Comparison of ENCODE assay signal across 9 cellular contexts in genomic region chr1:63537940-63538339, GRCh38. TPM values are rescaled to one million over a fixed set of nuclear protein-coding genes. Genes with fewer than 3 reads are reported as not detected.
DNase-seq lines count a peak whose midpoint lies in the region; TF ChIP-seq lines count a peak whose summit lies in the region.
"Had no signal": no experiment of that assay in that cellular context is flagged by ENCODE, and none has a peak within 500 bp of the region (broad histone marks: within the 10 kb centered on the region; RNA-seq: fewer than 3 reads in every experiment).

No MANE protein-coding gene starts in this region.

- H3K79me2 ChIP-seq in mammary epithelial cell (ENCODE audit: insufficient read depth, low read length) = no peaks in the 10 kb centered on the region

- no peaks in the 10 kb centered on the region for H3K9me3 ChIP-seq in mammary epithelial cell (replicated peaks; ENCODE audit: insufficient read depth, low read length)

- POLR2A ChIA-PET in activated CD4-positive, alpha-beta memory T cell treated with anti-CD3 and anti-CD28 coated beads, Interleukin-2, amount 10 ng/mL, durations not matched to agents 7 days and 5 days (lab: Charles Lee) = no interaction called here

- no peaks in the 10 kb centered on the region for H3K27me3 ChIP-seq in mammary epithelial cell (ENCODE audit: insufficient read depth, low read length)

- H3K36me3 ChIP-seq in mammary epithelial cell (ENCODE audit: insufficient read depth, low read length) = peaks cover 2% of the 10 kb centered on the region

- no peak overlapping the region for H3K4me3 Mint-ChIP-seq in nephron progenitor cell
- no peak overlapping the region for H3K4me3 Mint-ChIP-seq in activated CD4-positive, alpha-beta memory T cell treated with anti-CD3 and anti-CD28 coated beads, Interleukin-2, amount 10 ng/mL, durations not matched to agents 7 days and 5 days

- no peaks in the 10 kb centered on the region for H3K4me1 ChIP-seq in mammary epithelial cell (ENCODE audit: insufficient read depth, low read length)

- H3K9me3 Mint-ChIP-seq in nephron progenitor cell = peaks cover 4% of the 10 kb centered on the region
- H3K9me3 Mint-ChIP-seq in activated CD4-positive, alpha-beta memory T cell treated with anti-CD3 and anti-CD28 coated beads, Interleukin-2, amount 10 ng/mL, durations not matched to agents 7 days and 5 days = no peaks in the 10 kb centered on the region

- H2AFZ ChIP-seq in mammary epithelial cell (ENCODE audit: low read depth, low read length) = no peak overlapping the region

- no peak overlapping the region for H3K27ac ChIP-seq in mammary epithelial cell (ENCODE audit: insufficient read depth, low read depth, low read length)
- H3K27ac ChIP-seq: coronary artery had no signal

- no peak overlapping the region for H3K4me2 ChIP-seq in mammary epithelial cell (ENCODE audit: insufficient read depth, low read depth, low read length)

- 6% methylated on average over 1 of the region's 1 CpG for WGBS in mammary epithelial cell (ENCODE audit: low coverage, missing lambda C conversion rate)

- H3K4me3 ChIP-seq in LNCaP clone FGC (ENCODE audit: low read depth, low read length) (no peak overlapping the region), mammary epithelial cell (replicated peaks in 1 of 3; ENCODE audit: insufficient read depth in 1 of 3, low read depth in 2 of 3, low read length in 3 of 3) (no peak overlapping the region)
- H3K4me3 ChIP-seq: coronary artery had no signal

- H3K27ac Mint-ChIP-seq in nephron progenitor cell = no peak overlapping the region
- H3K27ac Mint-ChIP-seq in activated CD4-positive, alpha-beta memory T cell treated with anti-CD3 and anti-CD28 coated beads, Interleukin-2, amount 10 ng/mL, durations not matched to agents 7 days and 5 days = no peak overlapping the region

- peak; percentile 44 for TF ChIP-seq CTCF in LNCaP clone FGC (IDR thresholded peaks at IDR 0.05; ENCODE audit: control insufficient read depth, extremely low read depth, insufficient read depth)
- peak; percentile 43 to 49 for TF ChIP-seq CTCF in mammary epithelial cell (conservative IDR thresholded peaks at IDR 0.05 in 1 of 2, IDR thresholded peaks at IDR 0.05 in 1 of 2; ENCODE audit: extremely low read depth in 1 of 2, insufficient read depth in 1 of 2, low read depth in 1 of 2, low read length in 2 of 2)
- peak; percentile 18 for TF ChIP-seq CTCF in nephron progenitor cell (IDR thresholded peaks at IDR 0.05)

- DNase-seq in EH (ENCODE audit: low read depth) = peak; percentile 9
- DNase-seq in LNCaP clone FGC (ENCODE audit: low read depth) = no peak
- DNase-seq in mammary epithelial cell = no peak
- DNase-seq in nephron progenitor cell = no peak
- DNase-seq in Ammon's horn (ENCODE audit: low spot score) = no peak
- DNase-seq in activated CD4-positive, alpha-beta memory T cell treated with anti-CD3 and anti-CD28 coated beads, Interleukin-2, amount 10 ng/mL, durations not matched to agents 7 days and 5 days = no peak
- no peak for DNase-seq in middle frontal gyrus (ENCODE audit: extremely low spot score, low spot score)
- DNase-seq: stimulated activated CD8-positive, alpha-beta memory T cell treated with anti-CD3 and anti-CD28 coated beads, Interleukin-4, amount 100 ng/mL, for 48 hours had no signal

- H3K27me3 Mint-ChIP-seq in nephron progenitor cell (ENCODE audit: low read depth, poor library complexity) = no peaks in the 10 kb centered on the region
- H3K27me3 Mint-ChIP-seq in activated CD4-positive, alpha-beta memory T cell treated with anti-CD3 and anti-CD28 coated beads, Interleukin-2, amount 10 ng/mL, durations not matched to agents 7 days and 5 days = no peaks in the 10 kb centered on the region

- no peaks in the 10 kb centered on the region for H4K20me1 ChIP-seq in mammary epithelial cell (ENCODE audit: insufficient read depth, low read length)

- no peaks in the 10 kb centered on the region for H3K4me1 Mint-ChIP-seq in nephron progenitor cell
- no peaks in the 10 kb centered on the region for H3K4me1 Mint-ChIP-seq in activated CD4-positive, alpha-beta memory T cell treated with anti-CD3 and anti-CD28 coated beads, Interleukin-2, amount 10 ng/mL, durations not matched to agents 7 days and 5 days

- peaks cover 17% of the 10 kb centered on the region for H3K36me3 Mint-ChIP-seq in nephron progenitor cell (ENCODE audit: low read depth)
- H3K36me3 Mint-ChIP-seq in activated CD4-positive, alpha-beta memory T cell treated with anti-CD3 and anti-CD28 coated beads, Interleukin-2, amount 10 ng/mL, durations not matched to agents 7 days and 5 days (ENCODE audit: low read depth) = peaks cover 4% of the 10 kb centered on the region

- CTCF ChIA-PET in mammary epithelial cell (lab: Charles Lee; ENCODE audit: low non-redundant PET) = interaction anchor here (0.6 to 1.5 kb wide), 3 partner anchors 20 to 397 kb away, joined by 4 to 6 read pairs (median 4); no protein-coding TSS in a partner anchor
- CTCF ChIA-PET in activated CD4-positive, alpha-beta memory T cell treated with anti-CD3 and anti-CD28 coated beads, Interleukin-2, amount 10 ng/mL, durations not matched to agents 7 days and 5 days (lab: Charles Lee) = interaction anchor here (0.5 to 2.3 kb wide), 8 partner anchors 13 to 211 kb away, joined by 3 to 9 read pairs (median 4); no protein-coding TSS in a partner anchor

- no TSS peak for BruUV-seq in mammary epithelial cell (replicated peaks; lab: Mats Ljungman, UMichigan)

- dilution Hi-C loops in mammary epithelial cell (cut with HindIII; ENCODE audit: low sequenced_read_pairs) = no loop called here

- in situ Hi-C loops in mammary epithelial cell (cut with MboI; ENCODE audit: low sequenced_read_pairs in 2 of 2) = loop anchor here in 1 of 2 donors (25.0 kb wide), 1 partner anchor 226 kb away; the partner anchor contains the start of gene FOXD3

- H3K9ac ChIP-seq in mammary epithelial cell (ENCODE audit: insufficient read depth, low read length) = no peak overlapping the region

- intact Hi-C loops in mammary epithelial cell (cut with micrococcal nuclease) = loop anchor here (2.0 to 5.0 kb wide), 3 partner anchors 71 to 575 kb away; no protein-coding TSS in a partner anchor

RNA-seq across cellular contexts. Expression of gene EFCAB7, which starts 14.6 kb away (rescaled TPM):
- 1 to 10 TPM; 4.6 to 7.8 TPM for total RNA-seq in mammary epithelial cell
- polyA plus RNA-seq in mammary epithelial cell = 2.5 TPM
- polyA minus RNA-seq in mammary epithelial cell = 0.88 TPM
- 1 to 10 TPM; 6.7 to 6.8 TPM for total RNA-seq in activated CD4-positive, alpha-beta memory T cell treated with anti-CD3 and anti-CD28 coated beads, Interleukin-2, amount 10 ng/mL, durations not matched to agents 7 days and 5 days

RNA-seq across cellular contexts. Expression of gene ITGB3BP, which starts 14.9 kb away (rescaled TPM):
- total RNA-seq in mammary epithelial cell = 10 to 100 TPM in 1 of 2 donors, 1 to 10 TPM in 1; 9.7 to 27.3 TPM
- polyA plus RNA-seq in mammary epithelial cell = 17.2 TPM
- polyA minus RNA-seq in mammary epithelial cell = 16.4 TPM
- total RNA-seq in activated CD4-positive, alpha-beta memory T cell treated with anti-CD3 and anti-CD28 coated beads, Interleukin-2, amount 10 ng/mL, durations not matched to agents 7 days and 5 days = 10 to 100 TPM; 44.9 to 46.2 TPM

RNA-seq across cellular contexts. Expression of gene PGM1, which starts 55.3 kb away (rescaled TPM):
- total RNA-seq in mammary epithelial cell = 100 to 1,000 TPM in 1 of 2 donors, 10 to 100 TPM in 1; 93.7 to 177 TPM
- polyA plus RNA-seq in mammary epithelial cell = 76.6 TPM
- polyA minus RNA-seq in mammary epithelial cell = 158 TPM
- 10 to 100 TPM; 32.8 to 34.5 TPM for total RNA-seq in activated CD4-positive, alpha-beta memory T cell treated with anti-CD3 and anti-CD28 coated beads, Interleukin-2, amount 10 ng/mL, durations not matched to agents 7 days and 5 days
